Comparison of ENCODE assay signal across 18 cellular contexts in genomic region chr20:11867286-11867921, GRCh38.
"Had no signal": no experiment of that assay in that cellular context is flagged by ENCODE, and none has a peak within 500 bp of the region (broad histone marks: within the 10 kb centered on the region; RNA-seq: fewer than 3 reads in every experiment).

No MANE protein-coding gene starts in this region.

- FAIRE-seq: urothelium cell line had no signal

- H3K27ac ChIP-seq: ascending aorta, cardiac muscle cell, neutrophil, parathyroid adenoma, thyroid gland had no signal

- H3K27me3 ChIP-seq: ascending aorta, cardiac muscle cell, neutrophil, thyroid gland had no signal

- H3K9me3 ChIP-seq: ascending aorta, neutrophil, thyroid gland had no signal

- H3K79me2 ChIP-seq: parathyroid adenoma had no signal

- H3K4me3 ChIP-seq: ascending aorta, cardiac muscle cell, thyroid gland had no signal

- ATAC-seq: activated CD4-positive, CD25-positive, alpha-beta regulatory T cell treated with anti-CD3 and anti-CD28 coated beads, Interleukin-2, amount 50 U/mL, for 24 hours; activated naive CD8-positive, alpha-beta T cell treated with anti-CD3 and anti-CD28 coated beads, Interleukin-2, amount 50 U/mL, for 24 hours; esophagus mucosa; left ventricle myocardium superior; natural killer cell; stimulated activated effector memory CD8-positive, alpha-beta T cell treated with anti-CD3 and anti-CD28 coated beads, Interleukin-12 subunit alpha, Interleukin-12 subunit beta, amount 100 ng/mL, for 72 hours had no signal

- H3K36me3 ChIP-seq: ascending aorta, cardiac muscle cell, neutrophil, thyroid gland had no signal

- H3K4me1 ChIP-seq: ascending aorta, parathyroid adenoma, thyroid gland had no signal

- DNase-seq: activated CD4-positive, alpha-beta T cell treated with anti-CD3 and anti-CD28 coated beads, Interleukin-2, amount 50 U/mL, for 1 hour; activated naive CD4-positive, alpha-beta T cell treated with Interleukin-2 at 50 U/mL for 16 hours; activated naive CD8-positive, alpha-beta T cell treated with anti-CD3 and anti-CD28 coated beads, Interleukin-2, amount 50 U/mL, for 24 hours; activated T-cell treated with anti-CD3 and anti-CD28 coated beads for 4 hours; head of caudate nucleus; kidney glomerular epithelial cell; left ventricle myocardium superior; mesendoderm; natural killer cell; thyroid gland had no signal

- H2AFZ ChIP-seq: parathyroid adenoma had no signal

- H3K9ac ChIP-seq: parathyroid adenoma had no signal
